ENCODE assay signal across 19 cellular contexts in genomic region chr4:142557220-142557801, GRCh38.
A peak's percentile ranks its signal among the peaks of the same experiment; 100 is the strongest.
DNase-seq lines count a peak whose midpoint lies in the region; ATAC-seq lines count a peak whose summit lies in the region.
"Had no signal": no experiment of that assay in that cellular context is flagged by ENCODE, and none has a peak within 500 bp of the region (broad histone marks: within the 10 kb centered on the region; RNA-seq: fewer than 3 reads in every experiment).

No MANE protein-coding gene starts in this region.

- peak; percentile 41 for ATAC-seq in activated T-helper 17 cell treated with anti-CD3 and anti-CD28 coated beads, Interleukin-2, amount 50 U/mL, for 72 hours (replicated peaks)
- ATAC-seq in stimulated activated naive CD8-positive, alpha-beta T cell treated with anti-CD3 and anti-CD28 coated beads, Interleukin-15, amount 100 ng/mL, for 72 hours: peak; percentile 31
- no peak for ATAC-seq in GM18907 (IDR thresholded peaks at IDR 0.05; ENCODE audit: unreplicated experiment)

- no peak for DNase-seq in T-helper 2 cell treated with Interferon-gamma antibody and Interleukin-4, amounts not matched to agents 5 μg/mL and 100 μg/mL, for 36 hours (ENCODE audit: low spot score)
- DNase-seq in T-helper 2 cell (no peak), D341Med (ENCODE audit: low spot score) (no peak)
- no peak for DNase-seq in activated naive CD4-positive, alpha-beta T cell treated with anti-CD3 and anti-CD28 coated beads for 36 hours
- no peak for DNase-seq in activated naive CD4-positive, alpha-beta T cell treated with anti-CD3 and anti-CD28 coated beads, Interleukin-2, amount 50 U/mL, for 16 hours
- no peak for DNase-seq in stimulated activated naive CD8-positive, alpha-beta T cell treated with anti-CD3 and anti-CD28 coated beads, Interleukin-15, amount 100 ng/mL, for 72 hours
- DNase-seq: 8988T; COR-L47; DMS53; H9; KG1; NCI-H1092 treated with DMSO at 0.1 percent for 48 hours; NCI-H1694; NCI-H2107; NCI-H226; NCI-H526 treated with DMSO at 0.1 percent for 48 hours; NK-92 treated with Interleukin-12 subunit alpha and Interleukin-12 subunit beta, amount 100 ng/mL, for 24 hours had no signal

- H3K4me3 Mint-ChIP-seq in T-helper 2 cell treated with Interferon-gamma antibody and Interleukin-4, amounts not matched to agents 5 μg/mL and 100 μg/mL, for 36 hours: peak overlapping the region; percentile 77
- H3K4me3 Mint-ChIP-seq in activated naive CD4-positive, alpha-beta T cell treated with anti-CD3 and anti-CD28 coated beads for 36 hours: peak overlapping the region; percentile 60
- peak overlapping the region; percentile 83 for H3K4me3 Mint-ChIP-seq in activated T-helper 17 cell treated with anti-CD3 and anti-CD28 coated beads, Interleukin-2, amount 50 U/mL, for 72 hours
- no peak overlapping the region for H3K4me3 Mint-ChIP-seq in stimulated activated naive CD8-positive, alpha-beta T cell treated with anti-CD3 and anti-CD28 coated beads, Interleukin-15, amount 100 ng/mL, for 72 hours
- H3K4me3 Mint-ChIP-seq: H9 had no signal

- H3K36me3 Mint-ChIP-seq in T-helper 2 cell treated with Interferon-gamma antibody and Interleukin-4, amounts not matched to agents 5 μg/mL and 100 μg/mL, for 36 hours (ENCODE audit: low read depth): no peaks in the 10 kb centered on the region
- peaks cover 4% of the 10 kb centered on the region for H3K36me3 Mint-ChIP-seq in activated naive CD4-positive, alpha-beta T cell treated with anti-CD3 and anti-CD28 coated beads for 36 hours (ENCODE audit: low read depth)
- no peaks in the 10 kb centered on the region for H3K36me3 Mint-ChIP-seq in activated T-helper 17 cell treated with anti-CD3 and anti-CD28 coated beads, Interleukin-2, amount 50 U/mL, for 72 hours (ENCODE audit: low read depth)

- H3K27ac Mint-ChIP-seq in T-helper 2 cell treated with Interferon-gamma antibody and Interleukin-4, amounts not matched to agents 5 μg/mL and 100 μg/mL, for 36 hours: peak overlapping the region; percentile 70
- peak overlapping the region; percentile 91 for H3K27ac Mint-ChIP-seq in activated naive CD4-positive, alpha-beta T cell treated with anti-CD3 and anti-CD28 coated beads for 36 hours
- H3K27ac Mint-ChIP-seq in activated T-helper 17 cell treated with anti-CD3 and anti-CD28 coated beads, Interleukin-2, amount 50 U/mL, for 72 hours: peak overlapping the region; percentile 88
- peak overlapping the region in 1 of 2 donors; percentile 57 for H3K27ac Mint-ChIP-seq in stimulated activated naive CD8-positive, alpha-beta T cell treated with anti-CD3 and anti-CD28 coated beads, Interleukin-15, amount 100 ng/mL, for 72 hours
- H3K27ac Mint-ChIP-seq: H9 had no signal

- no peaks in the 10 kb centered on the region for H3K9me3 Mint-ChIP-seq in T-helper 2 cell treated with Interferon-gamma antibody and Interleukin-4, amounts not matched to agents 5 μg/mL and 100 μg/mL, for 36 hours
- no peaks in the 10 kb centered on the region for H3K9me3 Mint-ChIP-seq in activated naive CD4-positive, alpha-beta T cell treated with anti-CD3 and anti-CD28 coated beads for 36 hours
- no peaks in the 10 kb centered on the region for H3K9me3 Mint-ChIP-seq in activated T-helper 17 cell treated with anti-CD3 and anti-CD28 coated beads, Interleukin-2, amount 50 U/mL, for 72 hours
- peaks cover 0 to 4% of the 10 kb centered on the region in 2 donors for H3K9me3 Mint-ChIP-seq in stimulated activated naive CD8-positive, alpha-beta T cell treated with anti-CD3 and anti-CD28 coated beads, Interleukin-15, amount 100 ng/mL, for 72 hours
- H3K9me3 Mint-ChIP-seq: H9 had no signal

- intact Hi-C loops in activated naive CD4-positive, alpha-beta T cell treated with anti-CD3 and anti-CD28 coated beads for 36 hours (cut with micrococcal nuclease): loop anchor here (2.0 kb wide), 2 partner anchors 151 to 267 kb away; no protein-coding TSS in a partner anchor

- H3K27me3 Mint-ChIP-seq in T-helper 2 cell treated with Interferon-gamma antibody and Interleukin-4, amounts not matched to agents 5 μg/mL and 100 μg/mL, for 36 hours (ENCODE audit: low read depth): no peaks in the 10 kb centered on the region
- no peaks in the 10 kb centered on the region for H3K27me3 Mint-ChIP-seq in activated naive CD4-positive, alpha-beta T cell treated with anti-CD3 and anti-CD28 coated beads for 36 hours (ENCODE audit: low read depth)
- no peaks in the 10 kb centered on the region for H3K27me3 Mint-ChIP-seq in activated T-helper 17 cell treated with anti-CD3 and anti-CD28 coated beads, Interleukin-2, amount 50 U/mL, for 72 hours
- no peaks in the 10 kb centered on the region for H3K27me3 Mint-ChIP-seq in stimulated activated naive CD8-positive, alpha-beta T cell treated with anti-CD3 and anti-CD28 coated beads, Interleukin-15, amount 100 ng/mL, for 72 hours

- H3K4me1 Mint-ChIP-seq in T-helper 2 cell treated with Interferon-gamma antibody and Interleukin-4, amounts not matched to agents 5 μg/mL and 100 μg/mL, for 36 hours (ENCODE audit: low read depth): peaks cover 57% of the 10 kb centered on the region
- H3K4me1 Mint-ChIP-seq in activated naive CD4-positive, alpha-beta T cell treated with anti-CD3 and anti-CD28 coated beads for 36 hours (ENCODE audit: low read depth): peaks cover 78% of the 10 kb centered on the region
- peaks cover 39% of the 10 kb centered on the region for H3K4me1 Mint-ChIP-seq in activated T-helper 17 cell treated with anti-CD3 and anti-CD28 coated beads, Interleukin-2, amount 50 U/mL, for 72 hours
- H3K4me1 Mint-ChIP-seq in stimulated activated naive CD8-positive, alpha-beta T cell treated with anti-CD3 and anti-CD28 coated beads, Interleukin-15, amount 100 ng/mL, for 72 hours: peaks cover 22% of the 10 kb centered on the region
- H3K4me1 Mint-ChIP-seq: H9 had no signal

- CTCF ChIA-PET in activated naive CD4-positive, alpha-beta T cell treated with anti-CD3 and anti-CD28 coated beads for 36 hours (lab: Charles Lee): interaction anchor here (0.7 to 3.3 kb wide), 6 partner anchors 10 to 209 kb away, joined by 3 to 14 read pairs (median 4); no protein-coding TSS in a partner anchor

Comparison
In these comparisons a context has a peak if more than half of its experiments do, and no peak if none do; other contexts are left out.
1. H3K4me3 Mint-ChIP-seq: peak in T-helper 2 cell treated with Interferon-gamma antibody and Interleukin-4, amounts not matched to agents 5 μg/mL and 100 μg/mL, for 36 hours (single experiment), activated naive CD4-positive, alpha-beta T cell treated with anti-CD3 and anti-CD28 coated beads for 36 hours (single experiment) and activated T-helper 17 cell treated with anti-CD3 and anti-CD28 coated beads, Interleukin-2, amount 50 U/mL, for 72 hours (single experiment); none in stimulated activated naive CD8-positive, alpha-beta T cell treated with anti-CD3 and anti-CD28 coated beads, Interleukin-15, amount 100 ng/mL, for 72 hours (0 of 2).